In genomic region chrX:135520022-135520552, GRCh38 we compare ENCODE assay signal across 8 cellular contexts. TPM values are rescaled to one million over a fixed set of nuclear protein-coding genes. Genes with fewer than 3 reads are reported as not detected.
DNase-seq lines count a peak whose midpoint lies in the region; ATAC-seq and TF ChIP-seq lines count a peak whose summit lies in the region.

No MANE protein-coding gene starts in this region.

- H3K4me3 ChIP-seq in BLaER1 (peak overlapping the region; percentile 75), adrenal gland (peak overlapping the region in 2 of 4 donors; percentile 48 to 82), upper lobe of left lung (peak overlapping the region in 3 of 4 donors; percentile 63 to 76 (median 70))

- ATAC-seq in upper lobe of left lung (ENCODE audit: low FRiP score in 2 of 2), result no peak
- no peak for ATAC-seq in HG03108 (IDR thresholded peaks at IDR 0.05; ENCODE audit: unreplicated experiment)

- whole genome bisulfite sequencing in adrenal gland, 4 donors, result 0 to 36% (median 18%) methylated on average over 11 to 12 of the region's 12 CpGs
- 1 to 32% methylated on average over 11 to 12 of the region's 12 CpGs for whole genome bisulfite sequencing in upper lobe of left lung, 2 donors

- intact Hi-C loops in adrenal gland (cut with DNase I), result no loop called here

- H3K9me3 ChIP-seq in BLaER1 (no peaks in the 10 kb centered on the region; the same call in 1 of the 2 replicates), adrenal gland (replicated peaks in 1 of 3) (no peaks in the 10 kb centered on the region), upper lobe of left lung (no peaks in the 10 kb centered on the region)

- H4K20me1 ChIP-seq in BLaER1, result no peaks in the 10 kb centered on the region

- DNase-seq in HCEC 1CT (peak; percentile 23), adrenal gland (peak in 6 of 7 donors; percentile 18 to 69 (median 36)), kidney tubule cell (ENCODE audit: low spot score) (peak; percentile 26), upper lobe of left lung (no peak), cerebellar nuclear complex (lab: John Stamatoyannopoulos, UW) (no peak), NCI-H1930 (lab: John Stamatoyannopoulos, UW) (no peak)

- TF ChIP-seq CTCF in adrenal gland (IDR thresholded peaks at IDR 0.05) (no peak), upper lobe of left lung (IDR thresholded peaks at IDR 0.05) (no peak)

- H3K9ac ChIP-seq in BLaER1, result peak overlapping the region; percentile 39; the same call in 1 of the 2 replicates

- TF ChIP-seq POLR2A in adrenal gland (IDR thresholded peaks at IDR 0.05) (no peak), upper lobe of left lung (IDR thresholded peaks at IDR 0.05) (no peak)

- H3K27me3 ChIP-seq in BLaER1 (peaks cover 64% of the 10 kb centered on the region), adrenal gland (peaks cover 6% of the 10 kb centered on the region), upper lobe of left lung (no peaks in the 10 kb centered on the region)

- H3K27ac ChIP-seq in BLaER1 (peak overlapping the region; percentile 31; the same call in 1 of the 2 replicates), adrenal gland (peak overlapping the region; percentile 89 to 98 (median 93)), upper lobe of left lung (peak overlapping the region; percentile 92 to 97 (median 94))

- H3K36me3 ChIP-seq in BLaER1, result no peaks in the 10 kb centered on the region
- no peaks in the 10 kb centered on the region for H3K36me3 ChIP-seq in adrenal gland (replicated peaks in 1 of 2)
- H3K36me3 ChIP-seq in upper lobe of left lung, result no peaks in the 10 kb centered on the region

- TF ChIP-seq EP300 in upper lobe of left lung (IDR thresholded peaks at IDR 0.05), result no peak

- peak overlapping the region; percentile 57 for H3K4me2 ChIP-seq in BLaER1

- 0 out of 2 replicates have a peak, but pooled peaks cover 5% of the 10 kb centered on the region for H3K4me1 ChIP-seq in BLaER1
- no peaks in the 10 kb centered on the region for H3K4me1 ChIP-seq in adrenal gland (replicated peaks in 1 of 2)
- peaks cover 0 to 6% (median 2%) of the 10 kb centered on the region in 4 donors for H3K4me1 ChIP-seq in upper lobe of left lung

RNA-seq across cellular contexts. Expression of gene INTS6L, which starts 0.4 kb away (rescaled TPM):
- 10 to 100 TPM in 7 of 8 donors, 1 to 10 TPM in 1; 7.5 to 28.9 (median 14.8) TPM for total RNA-seq in adrenal gland
- polyA plus RNA-seq in adrenal gland, result 10 to 100 TPM; 10.5 to 85.0 (median 62.0) TPM
- 10 to 100 TPM in 2 of 6 donors, 1 to 10 TPM in 4; 3.6 to 21.0 (median 5.7) TPM for total RNA-seq in upper lobe of left lung

Comparison
In these comparisons a context has a peak if more than half of its experiments do, and no peak if none do; other contexts are left out.
1. H3K27ac ChIP-seq: peak in every context shown above with its lines; median percentile 94 in upper lobe of left lung; 93 in adrenal gland; 31 in BLaER1.
2. DNase-seq: peak in HCEC 1CT (single experiment), adrenal gland (6 of 7) and kidney tubule cell (single experiment); none in upper lobe of left lung (0 of 2), cerebellar nuclear complex (0 of 2) and NCI-H1930 (0 of 2).